ENCODE assay signal across 8 cellular contexts in the genomic region with DNA sequence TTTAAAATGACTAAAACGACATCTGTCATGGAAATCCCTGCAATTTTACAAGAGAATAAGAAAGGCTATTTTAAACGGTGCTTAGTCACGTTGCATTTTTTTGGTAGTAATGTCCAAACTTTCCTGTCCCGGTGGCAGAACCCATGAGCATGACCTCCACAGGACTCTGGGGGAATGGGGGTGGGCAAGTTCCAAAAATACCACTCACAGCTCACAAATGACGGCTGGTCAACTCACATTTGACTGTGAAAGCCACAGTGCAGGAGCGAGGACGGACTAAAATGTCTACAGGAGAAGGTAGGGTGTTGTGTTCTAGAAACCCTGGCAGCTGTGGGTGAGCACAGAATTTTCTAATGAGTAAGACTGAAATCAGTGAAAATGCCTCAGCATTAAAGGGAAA.
DNase-seq lines count a peak whose midpoint lies in the region; ATAC-seq lines count a peak whose summit lies in the region.
"Not testable (repeated sequence)": the region's sequence is repeated elsewhere in the genome, so short reads cannot be mapped to it uniquely, and the experiment has no call there.

No MANE protein-coding gene starts in this region.

- not testable (repeated sequence) for DNase-seq in T-helper 17 cell; adipocyte (ENCODE audit: low read depth); left ventricle myocardium superior; stimulated activated naive CD8-positive, alpha-beta T cell treated with anti-CD3 and anti-CD28 coated beads, Interleukin-15, Interleukin-2, amounts not matched to agents 100 U/mL and 50 U/mL, for 24 hours

- H3K36me3 ChIP-seq in adipocyte (ENCODE audit: control insufficient read depth, insufficient read depth, low read length, severe bottlenecking), result not testable (repeated sequence)

- intact Hi-C loops in left ventricle myocardium superior (cut with micrococcal nuclease), result not testable (repeated sequence)

- H3K4me1 ChIP-seq in adipocyte (ENCODE audit: control insufficient read depth, insufficient read depth, low read length), result not testable (repeated sequence)

- not testable (repeated sequence) for H3K4me1 Mint-ChIP-seq in T-helper 17 cell

- not testable (repeated sequence) for H3K27ac Mint-ChIP-seq in T-helper 17 cell

- H3K4me3 ChIP-seq in adipocyte (ENCODE audit: low read length), result peak overlapping the region; percentile 52

- not testable (repeated sequence) for H3K9me3 ChIP-seq in T-helper 17 cell (ENCODE audit: control insufficient read depth, low read length, poor library complexity, severe bottlenecking); adipocyte (ENCODE audit: control insufficient read depth, low read length)

- ATAC-seq in GM18511 (IDR thresholded peaks at IDR 0.05; ENCODE audit: unreplicated experiment), result peak; percentile 70
- peak; percentile 54 for ATAC-seq in GM21381 (IDR thresholded peaks at IDR 0.05; ENCODE audit: unreplicated experiment)
- peak; percentile 70 for ATAC-seq in HG02678 (IDR thresholded peaks at IDR 0.05; ENCODE audit: unreplicated experiment)
- ATAC-seq in HG03439 (IDR thresholded peaks at IDR 0.05; ENCODE audit: unreplicated experiment), result peak; percentile 73
- ATAC-seq in T-helper 17 cell, result not testable (repeated sequence)
- peak; percentile 46 for ATAC-seq in left ventricle myocardium superior
- peak; percentile 79 for ATAC-seq in stimulated activated naive CD8-positive, alpha-beta T cell treated with anti-CD3 and anti-CD28 coated beads, Interleukin-15, Interleukin-2, amounts not matched to agents 100 U/mL and 50 U/mL, for 24 hours

- H3K4me3 Mint-ChIP-seq in T-helper 17 cell, result peak overlapping the region; percentile 25

- H3K27me3 ChIP-seq in adipocyte (replicated peaks; ENCODE audit: control insufficient read depth, insufficient read depth, low read length), result not testable (repeated sequence)

- not testable (repeated sequence) for H3K27me3 Mint-ChIP-seq in T-helper 17 cell

- H3K36me3 Mint-ChIP-seq in T-helper 17 cell (ENCODE audit: low read depth), result not testable (repeated sequence)

- H3K9ac ChIP-seq in adipocyte (ENCODE audit: low read length), result peak overlapping the region; percentile 67
